ENCODE assay signal across 9 cellular contexts in the genomic region with DNA sequence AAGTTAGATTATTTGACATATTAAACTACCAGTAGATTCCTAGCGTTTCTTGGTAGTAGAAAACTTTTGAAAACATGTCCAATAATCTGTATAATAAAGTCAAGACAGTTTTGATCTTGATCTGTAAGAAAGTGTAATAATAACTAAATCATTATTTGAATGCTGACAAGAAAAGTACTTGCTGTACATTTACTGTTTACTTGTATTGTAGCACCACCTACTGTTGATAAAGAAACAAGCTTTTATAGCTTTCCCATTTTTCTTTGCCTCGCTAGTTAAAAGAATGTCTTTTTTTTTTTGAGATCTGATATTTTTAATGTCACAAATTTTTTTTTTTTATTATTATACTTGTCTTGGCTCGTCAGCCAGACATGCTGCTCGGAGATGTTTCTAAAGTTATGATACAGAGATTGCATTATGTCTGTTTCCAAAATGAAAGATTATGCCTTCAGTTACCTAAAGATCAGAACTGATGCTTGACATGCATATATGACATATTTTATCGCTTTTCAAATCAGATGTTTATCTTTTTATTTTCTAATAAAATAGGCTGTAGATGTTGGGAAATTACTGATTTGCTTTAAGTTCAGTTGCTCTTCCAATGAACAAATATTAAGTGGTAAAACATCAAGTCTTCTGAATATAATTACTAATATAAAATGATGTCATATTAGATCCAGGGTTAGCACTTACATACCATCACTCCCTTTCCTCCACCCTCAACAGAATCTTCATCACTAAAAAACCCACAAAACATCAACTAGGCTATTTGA.
A peak's percentile ranks its signal among the peaks of the same experiment; 100 is the strongest.
DNase-seq lines count a peak whose midpoint lies in the region; ATAC-seq and TF ChIP-seq lines count a peak whose summit lies in the region.
"Had no signal": no experiment of that assay in that cellular context is flagged by ENCODE, and none has a peak within 500 bp of the region (broad histone marks: within the 10 kb centered on the region; RNA-seq: fewer than 3 reads in every experiment).

No MANE protein-coding gene starts in this region.

- no peaks in the 10 kb centered on the region for H3K36me3 ChIP-seq in ACC112 (ENCODE audit: insufficient read depth, low read length)
- H3K36me3 ChIP-seq in GM23338 (ENCODE audit: insufficient read depth): no peaks in the 10 kb centered on the region

- 0 out of 3 replicates have a peak, but pooled peaks cover 5% of the 10 kb centered on the region for H3K36me3 Mint-ChIP-seq in GM23338 (ENCODE audit: low read depth)
- H3K36me3 Mint-ChIP-seq in T-cell: no peaks in the 10 kb centered on the region
- H3K36me3 Mint-ChIP-seq: activated naive CD8-positive, alpha-beta T cell had no signal

- ATAC-seq in GM23338: no peak; the same call in 2 of the 3 replicates
- ATAC-seq in T-cell (replicated peaks in 1 of 4): no peak

- no peak overlapping the region for H3K4me3 Mint-ChIP-seq in GM23338
- H3K4me3 Mint-ChIP-seq in T-cell: no peak overlapping the region
- H3K4me3 Mint-ChIP-seq: activated naive CD8-positive, alpha-beta T cell had no signal

- POLR2A ChIA-PET in T-cell (lab: Charles Lee): no interaction called here

- H3K79me2 ChIP-seq in ACC112 (ENCODE audit: control insufficient read depth, insufficient read depth, low read length, unreplicated experiment) (no peaks in the 10 kb centered on the region), GM23338 (replicated peaks; ENCODE audit: insufficient read depth) (no peaks in the 10 kb centered on the region)

- H3K27me3 ChIP-seq in ACC112 (ENCODE audit: insufficient read depth, low read length) (no peaks in the 10 kb centered on the region), GM23338 (ENCODE audit: insufficient read depth) (no peaks in the 10 kb centered on the region)

- H3K9me3 Mint-ChIP-seq in GM23338: peaks cover 3% of the 10 kb centered on the region; the same call in 2 of the 3 replicates
- peaks cover 0 to 3% (median 0%) of the 10 kb centered on the region in 3 donors for H3K9me3 Mint-ChIP-seq in T-cell

- H3K27ac ChIP-seq in ACC112 (ENCODE audit: low read depth, low read length) (peak overlapping the region; percentile 79), GM23338 (ENCODE audit: low read depth) (no peak overlapping the region)

- H3K27ac Mint-ChIP-seq in GM23338: no peak overlapping the region; the same call in 1 of the 2 replicates
- H3K27ac Mint-ChIP-seq in T-cell: no peak overlapping the region
- H3K27ac Mint-ChIP-seq: activated naive CD8-positive, alpha-beta T cell had no signal

- H3K4me1 ChIP-seq in ACC112 (ENCODE audit: control insufficient read depth, insufficient read depth, low read length, unreplicated experiment) (peaks cover 31% of the 10 kb centered on the region), GM23338 (ENCODE audit: insufficient read depth) (no peaks in the 10 kb centered on the region; the same call in 1 of the 2 replicates)

- no peaks in the 10 kb centered on the region for H4K20me1 ChIP-seq in GM23338 (replicated peaks; ENCODE audit: insufficient read depth)

- CTCF ChIA-PET in T-cell (lab: Charles Lee): interaction anchor here (0.5 to 1.1 kb wide), 3 partner anchors 535 to 1162 kb away, joined by 3 to 4 read pairs (median 3); no protein-coding TSS in a partner anchor

- H2AFZ ChIP-seq in ACC112 (ENCODE audit: low read length, unreplicated experiment) (peak overlapping the region; percentile 36), GM23338 (no peak overlapping the region)

- H3K4me2 ChIP-seq in GM23338: no peak overlapping the region

- H3K4me3 ChIP-seq in ACC112 (ENCODE audit: low read depth, low read length): peak overlapping the region; percentile 16; the same call in 1 of the 2 replicates
- no peak overlapping the region for H3K4me3 ChIP-seq in GM23338

- peak in 1 of 2 experiments; percentile 80; a peak in 3 of 4 replicates for TF ChIP-seq CTCF in GM23338 (conservative IDR thresholded peaks at IDR 0.05; ENCODE audit: low read depth in 2 of 2)

- no peaks in the 10 kb centered on the region for H3K9me2 ChIP-seq in GM23338 (ENCODE audit: insufficient read depth)

- H3F3A ChIP-seq in GM23338 (replicated peaks; ENCODE audit: low read depth): no peaks in the 10 kb centered on the region

- H3K4me1 Mint-ChIP-seq in GM23338: peaks cover 24% of the 10 kb centered on the region
- no peaks in the 10 kb centered on the region for H3K4me1 Mint-ChIP-seq in T-cell

- DNase-seq in GM23338 (ENCODE audit: low spot score): peak; percentile 60
- DNase-seq in NCI-H82 (lab: John Stamatoyannopoulos, UW): peak; percentile 33
- DNase-seq in dermis microvascular lymphatic vessel endothelial cell (ENCODE audit: low read depth in 2 of 2): peak; percentile 43 to 52
- peak; percentile 55 for DNase-seq in myocyte (ENCODE audit: low read depth)
- no peak for DNase-seq in NCI-H1930 (lab: John Stamatoyannopoulos, UW)
- DNase-seq in activated T-cell treated with anti-CD3 and anti-CD28 coated beads, Interleukin-2, amount 50 U/mL, for 48 hours: no peak
- DNase-seq in T-cell: no peak

- H3K27me3 Mint-ChIP-seq in GM23338 (ENCODE audit: insufficient read depth, low read depth, poor library complexity): no peaks in the 10 kb centered on the region
- peaks cover 0 to 3% of the 10 kb centered on the region in 2 donors for H3K27me3 Mint-ChIP-seq in T-cell
- H3K27me3 Mint-ChIP-seq: activated naive CD8-positive, alpha-beta T cell had no signal

TF ChIP-seq in GM23338, 12 proteins besides CTCF, POLR2A, EP300 and RAD21:
- TF ChIP-seq CREB1 (CRISPR knock-in tag; IDR thresholded peaks at IDR 0.05; ENCODE audit: low read depth) (no peak), JUNB (IDR thresholded peaks at IDR 0.05; ENCODE audit: unreplicated experiment) (no peak)
- TF ChIP-seq, protein P1, sequence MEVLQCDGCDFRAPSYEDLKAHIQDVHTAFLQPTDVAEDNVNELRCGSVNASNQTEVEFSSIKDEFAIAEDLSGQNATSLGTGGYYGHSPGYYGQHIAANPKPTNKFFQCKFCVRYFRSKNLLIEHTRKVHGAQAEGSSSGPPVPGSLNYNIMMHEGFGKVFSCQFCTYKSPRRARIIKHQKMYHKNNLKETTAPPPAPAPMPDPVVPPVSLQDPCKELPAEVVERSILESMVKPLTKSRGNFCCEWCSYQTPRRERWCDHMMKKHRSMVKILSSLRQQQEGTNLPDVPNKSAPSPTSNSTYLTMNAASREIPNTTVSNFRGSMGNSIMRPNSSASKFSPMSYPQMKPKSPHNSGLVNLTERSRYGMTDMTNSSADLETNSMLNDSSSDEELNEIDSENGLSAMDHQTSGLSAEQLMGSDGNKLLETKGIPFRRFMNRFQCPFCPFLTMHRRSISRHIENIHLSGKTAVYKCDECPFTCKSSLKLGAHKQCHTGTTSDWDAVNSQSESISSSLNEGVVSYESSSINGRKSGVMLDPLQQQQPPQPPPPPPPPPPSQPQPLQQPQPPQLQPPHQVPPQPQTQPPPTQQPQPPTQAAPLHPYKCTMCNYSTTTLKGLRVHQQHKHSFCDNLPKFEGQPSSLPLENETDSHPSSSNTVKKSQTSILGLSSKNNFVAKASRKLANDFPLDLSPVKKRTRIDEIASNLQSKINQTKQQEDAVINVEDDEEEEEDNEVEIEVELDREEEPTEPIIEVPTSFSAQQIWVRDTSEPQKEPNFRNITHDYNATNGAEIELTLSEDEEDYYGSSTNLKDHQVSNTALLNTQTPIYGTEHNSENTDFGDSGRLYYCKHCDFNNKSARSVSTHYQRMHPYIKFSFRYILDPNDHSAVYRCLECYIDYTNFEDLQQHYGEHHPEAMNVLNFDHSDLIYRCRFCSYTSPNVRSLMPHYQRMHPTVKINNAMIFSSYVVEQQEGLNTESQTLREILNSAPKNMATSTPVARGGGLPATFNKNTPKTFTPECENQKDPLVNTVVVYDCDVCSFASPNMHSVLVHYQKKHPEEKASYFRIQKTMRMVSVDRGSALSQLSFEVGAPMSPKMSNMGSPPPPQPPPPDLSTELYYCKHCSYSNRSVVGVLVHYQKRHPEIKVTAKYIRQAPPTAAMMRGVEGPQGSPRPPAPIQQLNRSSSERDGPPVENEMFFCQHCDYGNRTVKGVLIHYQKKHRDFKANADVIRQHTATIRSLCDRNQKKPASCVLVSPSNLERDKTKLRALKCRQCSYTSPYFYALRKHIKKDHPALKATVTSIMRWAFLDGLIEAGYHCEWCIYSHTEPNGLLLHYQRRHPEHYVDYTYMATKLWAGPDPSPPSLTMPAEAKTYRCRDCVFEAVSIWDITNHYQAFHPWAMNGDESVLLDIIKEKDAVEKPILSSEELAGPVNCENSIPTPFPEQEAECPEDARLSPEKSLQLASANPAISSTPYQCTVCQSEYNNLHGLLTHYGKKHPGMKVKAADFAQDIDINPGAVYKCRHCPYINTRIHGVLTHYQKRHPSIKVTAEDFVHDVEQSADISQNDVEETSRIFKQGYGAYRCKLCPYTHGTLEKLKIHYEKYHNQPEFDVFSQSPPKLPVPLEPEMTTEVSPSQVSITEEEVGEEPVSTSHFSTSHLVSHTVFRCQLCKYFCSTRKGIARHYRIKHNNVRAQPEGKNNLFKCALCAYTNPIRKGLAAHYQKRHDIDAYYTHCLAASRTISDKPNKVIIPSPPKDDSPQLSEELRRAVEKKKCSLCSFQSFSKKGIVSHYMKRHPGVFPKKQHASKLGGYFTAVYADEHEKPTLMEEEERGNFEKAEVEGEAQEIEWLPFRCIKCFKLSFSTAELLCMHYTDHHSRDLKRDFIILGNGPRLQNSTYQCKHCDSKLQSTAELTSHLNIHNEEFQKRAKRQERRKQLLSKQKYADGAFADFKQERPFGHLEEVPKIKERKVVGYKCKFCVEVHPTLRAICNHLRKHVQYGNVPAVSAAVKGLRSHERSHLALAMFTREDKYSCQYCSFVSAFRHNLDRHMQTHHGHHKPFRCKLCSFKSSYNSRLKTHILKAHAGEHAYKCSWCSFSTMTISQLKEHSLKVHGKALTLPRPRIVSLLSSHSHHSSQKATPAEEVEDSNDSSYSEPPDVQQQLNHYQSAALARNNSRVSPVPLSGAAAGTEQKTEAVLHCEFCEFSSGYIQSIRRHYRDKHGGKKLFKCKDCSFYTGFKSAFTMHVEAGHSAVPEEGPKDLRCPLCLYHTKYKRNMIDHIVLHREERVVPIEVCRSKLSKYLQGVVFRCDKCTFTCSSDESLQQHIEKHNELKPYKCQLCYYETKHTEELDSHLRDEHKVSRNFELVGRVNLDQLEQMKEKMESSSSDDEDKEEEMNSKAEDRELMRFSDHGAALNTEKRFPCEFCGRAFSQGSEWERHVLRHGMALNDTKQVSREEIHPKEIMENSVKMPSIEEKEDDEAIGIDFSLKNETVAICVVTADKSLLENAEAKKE (CRISPR knock-in tag; IDR thresholded peaks at IDR 0.05): no peak
- TF ChIP-seq, protein P2, sequence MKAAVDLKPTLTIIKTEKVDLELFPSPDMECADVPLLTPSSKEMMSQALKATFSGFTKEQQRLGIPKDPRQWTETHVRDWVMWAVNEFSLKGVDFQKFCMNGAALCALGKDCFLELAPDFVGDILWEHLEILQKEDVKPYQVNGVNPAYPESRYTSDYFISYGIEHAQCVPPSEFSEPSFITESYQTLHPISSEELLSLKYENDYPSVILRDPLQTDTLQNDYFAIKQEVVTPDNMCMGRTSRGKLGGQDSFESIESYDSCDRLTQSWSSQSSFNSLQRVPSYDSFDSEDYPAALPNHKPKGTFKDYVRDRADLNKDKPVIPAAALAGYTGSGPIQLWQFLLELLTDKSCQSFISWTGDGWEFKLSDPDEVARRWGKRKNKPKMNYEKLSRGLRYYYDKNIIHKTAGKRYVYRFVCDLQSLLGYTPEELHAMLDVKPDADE (IDR thresholded peaks at IDR 0.05): no peak

Comparison
In these comparisons a context has a peak if more than half of its experiments do, and no peak if none do; other contexts are left out.
1. DNase-seq: peak in GM23338 (single experiment), NCI-H82 (single experiment), dermis microvascular lymphatic vessel endothelial cell (2 of 2) and myocyte (single experiment); none in NCI-H1930 (0 of 2), activated T-cell treated with anti-CD3 and anti-CD28 coated beads, Interleukin-2, amount 50 U/mL, for 48 hours (0 of 2) and T-cell (0 of 34).